In the genomic region with DNA sequence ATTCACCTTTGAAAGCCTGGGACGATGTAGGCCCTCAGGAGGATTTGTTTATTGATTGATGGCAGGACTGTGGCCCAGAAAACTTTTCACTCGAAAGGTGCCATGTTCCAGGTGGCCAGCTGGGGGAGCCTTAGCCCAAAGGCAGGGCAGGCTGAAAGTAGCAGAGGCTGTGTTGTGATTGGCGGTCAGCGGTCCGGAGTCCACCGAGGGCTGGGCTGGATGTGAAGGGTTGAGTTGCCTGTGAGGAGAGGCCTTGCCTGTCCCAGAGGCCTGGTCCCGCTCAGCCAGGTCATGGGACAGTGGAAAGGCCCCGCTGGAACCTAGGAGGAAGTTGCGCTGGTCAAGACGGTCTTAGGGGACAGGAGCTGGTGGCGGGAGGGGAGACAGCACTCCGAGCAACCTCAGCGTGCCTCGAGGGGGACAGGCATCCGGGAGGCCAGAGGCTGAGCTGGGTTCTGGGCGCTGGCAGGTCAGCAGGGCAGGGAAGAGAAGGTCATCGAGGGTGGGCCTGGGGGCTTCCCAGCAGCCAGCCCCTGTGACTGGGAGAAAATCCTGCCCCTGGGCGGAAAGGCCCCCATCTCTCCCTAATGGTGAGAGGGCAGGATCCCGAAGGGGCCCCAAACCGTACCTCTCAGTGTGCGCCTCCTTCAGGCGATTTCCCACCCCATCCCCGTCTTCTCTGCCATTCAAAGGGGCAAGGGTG, we compare ENCODE assay signal across 1 cellular context.
TF ChIP-seq lines count a peak whose summit lies in the region.

No MANE protein-coding gene starts in this region.

TF ChIP-seq in HCT116, 20 proteins besides CTCF, POLR2A, EP300 and RAD21 (continued from another document):
- TF ChIP-seq CEBPB (IDR thresholded peaks at IDR 0.05; ENCODE audit: low read depth): no peak
- no peak for TF ChIP-seq FOSL1 (IDR thresholded peaks at IDR 0.05; ENCODE audit: low read depth)
